In the genomic region with DNA sequence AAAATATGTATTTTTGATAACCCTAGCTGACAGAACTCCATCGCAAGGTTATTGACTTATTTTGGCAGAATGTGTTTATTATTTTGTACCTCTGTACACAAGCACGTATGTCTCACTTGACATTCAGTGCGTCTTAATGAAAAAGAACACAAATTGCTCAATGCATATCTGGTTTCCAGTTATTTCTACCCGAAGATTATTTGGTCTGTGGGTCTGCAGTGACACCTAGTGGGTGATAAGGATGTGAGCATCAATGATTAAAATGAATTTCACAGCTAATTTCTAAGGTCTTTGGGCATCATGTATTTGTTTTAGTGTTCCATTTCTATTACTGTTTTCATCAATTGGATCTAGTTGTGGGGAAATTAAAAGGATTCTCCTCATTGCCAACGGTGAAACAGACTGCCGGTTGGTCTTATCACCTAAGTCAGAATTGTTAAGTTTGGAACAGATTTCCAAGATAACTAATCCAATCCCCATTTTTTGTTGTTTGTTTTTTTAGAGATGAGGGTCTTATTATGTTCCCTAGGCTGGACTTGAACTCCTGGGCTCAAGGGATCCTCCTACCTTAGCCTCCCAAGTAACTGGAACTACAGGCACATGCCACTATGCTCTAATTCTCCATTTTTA, we compare ENCODE assay signal across 1 cellular context.
TF ChIP-seq lines count a peak whose summit lies in the region.

No MANE protein-coding gene starts in this region.

TF ChIP-seq in H1, 55 proteins besides CTCF, POLR2A, EP300 and RAD21 (continued from another document):
- peak; percentile 54; the same call in 1 of the 2 replicates for TF ChIP-seq CEBPB (IDR thresholded peaks at IDR 0.05; ENCODE audit: low read depth, low read length)
- TF ChIP-seq, protein P1, sequence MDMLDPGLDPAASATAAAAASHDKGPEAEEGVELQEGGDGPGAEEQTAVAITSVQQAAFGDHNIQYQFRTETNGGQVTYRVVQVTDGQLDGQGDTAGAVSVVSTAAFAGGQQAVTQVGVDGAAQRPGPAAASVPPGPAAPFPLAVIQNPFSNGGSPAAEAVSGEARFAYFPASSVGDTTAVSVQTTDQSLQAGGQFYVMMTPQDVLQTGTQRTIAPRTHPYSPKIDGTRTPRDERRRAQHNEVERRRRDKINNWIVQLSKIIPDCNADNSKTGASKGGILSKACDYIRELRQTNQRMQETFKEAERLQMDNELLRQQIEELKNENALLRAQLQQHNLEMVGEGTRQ (IDR thresholded peaks at IDR 0.05; ENCODE audit: low read length): no peak
